In genomic region chrX:153499876-153500275, GRCh38 we compare ENCODE assay signal across 20 cellular contexts. TPM values are rescaled to one million over a fixed set of nuclear protein-coding genes. Genes with fewer than 3 reads are reported as not detected.
DNase-seq lines count a peak whose midpoint lies in the region; ATAC-seq lines count a peak whose summit lies in the region.
"Had no signal": no experiment of that assay in that cellular context is flagged by ENCODE, and none has a peak within 500 bp of the region (broad histone marks: within the 10 kb centered on the region; RNA-seq: fewer than 3 reads in every experiment).

No MANE protein-coding gene starts in this region.

- H3K4me1 ChIP-seq in aorta (ENCODE audit: control insufficient read depth in 1 of 2, insufficient read depth in 2 of 2, low read length in 2 of 2): no peaks in the 10 kb centered on the region
- H3K4me1 ChIP-seq: Caco-2 had no signal

- ATAC-seq in aorta (ENCODE audit: low FRiP score) (peak; percentile 28), HG02938 (IDR thresholded peaks at IDR 0.05; ENCODE audit: unreplicated experiment) (no peak)
- ATAC-seq: gastroesophageal sphincter had no signal

- 5 to 30% methylated on average over 17 of the region's 17 CpGs for WGBS in aorta, 2 donors

- no peaks in the 10 kb centered on the region for H3K9me3 ChIP-seq in aorta (ENCODE audit: control insufficient read depth, low read length)
- H3K9me3 ChIP-seq: Caco-2, gastroesophageal sphincter, tibial nerve had no signal

- H3K36me3 ChIP-seq in aorta (ENCODE audit: control insufficient read depth in 1 of 2, insufficient read depth in 2 of 2, low read length in 1 of 2): no peaks in the 10 kb centered on the region
- H3K36me3 ChIP-seq: gastroesophageal sphincter, tibial nerve had no signal

- DNase-seq in NCI-H524 (lab: John Stamatoyannopoulos, UW): peak; percentile 42 to 62
- no peak for DNase-seq in NCI-H524 treated with DMSO at 0.1 percent for 48 hours (lab: John Stamatoyannopoulos, UW)
- DNase-seq in cerebellar cortex (ENCODE audit: low spot score): peak; percentile 63
- peak; percentile 31 for DNase-seq in inferior parietal cortex (ENCODE audit: extremely low spot score)
- no peak for DNase-seq in aorta
- DNase-seq in SIG-M5 (lab: John Stamatoyannopoulos, UW): no peak
- no peak for DNase-seq in NCI-H2107 treated with DMSO at 0.1 percent for 48 hours (lab: John Stamatoyannopoulos, UW; ENCODE audit: unreplicated experiment)
- DNase-seq: activated CD4-positive, alpha-beta T cell treated with anti-CD3 and anti-CD28 coated beads for 48 hours; activated naive CD4-positive, alpha-beta T cell treated with anti-CD3 and anti-CD28 coated beads, Interleukin-2, amount 50 U/mL, for 16 hours; activated T-cell treated with anti-CD3 and anti-CD28 coated beads for 4 hours; Caco-2; central memory CD4-positive, alpha-beta T cell; immature natural killer cell; MM.1S; NCI-H2081; NK-92 treated with Interleukin-12 subunit alpha and Interleukin-12 subunit beta, amount 100 ng/mL, for 24 hours; stimulated activated CD4-positive, alpha-beta T cell treated with anti-CD3 and anti-CD28 coated beads, Interleukin-4, amount 100 ng/mL, for 24 hours had no signal

- intact Hi-C loops in aorta (cut with DNase I): no loop called here

- no peaks in the 10 kb centered on the region for H3K27me3 ChIP-seq in aorta (ENCODE audit: control insufficient read depth in 1 of 2, insufficient read depth in 2 of 2, low read length in 1 of 2)
- H3K27me3 ChIP-seq: tibial nerve had no signal

- H3K4me3 ChIP-seq in aorta (ENCODE audit: low read length in 2 of 2): no peak overlapping the region
- H3K4me3 ChIP-seq: gastroesophageal sphincter, tibial nerve had no signal

- peak overlapping the region in 1 of 2 donors; percentile 62 for H3K27ac ChIP-seq in aorta (ENCODE audit: low read depth in 1 of 2, low read length in 2 of 2)
- H3K27ac ChIP-seq: gastroesophageal sphincter had no signal

RNA-seq across cellular contexts. Expression of gene BGN, which starts 5.1 kb away (rescaled TPM):
- 1,000 to 10,000 TPM; 1,297 to 2,306 TPM for total RNA-seq in aorta
- polyA plus RNA-seq in aorta: 1,000 to 10,000 TPM; 1,177 to 3,171 TPM
- polyA plus RNA-seq: immature natural killer cell had no signal

RNA-seq across cellular contexts. Expression of gene ATP2B3, which starts 17.6 kb away (rescaled TPM):
- total RNA-seq in aorta: under 1 TPM; 0.19 to 0.27 TPM
- under 1 TPM in 1 of 2 donors, not detected in 1; 0.20 TPM for polyA plus RNA-seq in aorta
- total RNA-seq: Caco-2, tibial nerve had no signal
- polyA plus RNA-seq: immature natural killer cell had no signal

RNA-seq across cellular contexts. Expression of gene HAUS7, which starts 29.5 kb away (rescaled TPM):
- total RNA-seq in aorta: 10 to 100 TPM; 34.6 to 76.0 TPM
- 100 to 1,000 TPM in 1 of 2 donors, 10 to 100 TPM in 1; 33.1 to 686 TPM for polyA plus RNA-seq in aorta

RNA-seq across cellular contexts. Expression of gene TREX2, which starts 54.0 kb away (rescaled TPM):
- 1 to 10 TPM; 1.4 to 4.5 TPM for total RNA-seq in aorta
- 10 to 100 TPM in 1 of 2 donors, not detected in 1; 39.1 TPM for polyA plus RNA-seq in aorta

Comparison
In these comparisons a context has a peak if more than half of its experiments do, and no peak if none do; other contexts are left out.
1. DNase-seq: peak in NCI-H524 (2 of 2), cerebellar cortex (single experiment) and inferior parietal cortex (single experiment); none in NCI-H524 treated with DMSO at 0.1 percent for 48 hours (single experiment), aorta (0 of 2), SIG-M5 (single experiment) and NCI-H2107 treated with DMSO at 0.1 percent for 48 hours (single experiment).